In genomic region chr14:67477926-67478915, GRCh38 we compare ENCODE assay signal across 14 cellular contexts. TPM values are rescaled to one million over a fixed set of nuclear protein-coding genes. Genes with fewer than 3 reads are reported as not detected.
DNase-seq lines count a peak whose midpoint lies in the region; ATAC-seq and TF ChIP-seq lines count a peak whose summit lies in the region.
"Had no signal": no experiment of that assay in that cellular context is flagged by ENCODE, and none has a peak within 500 bp of the region (broad histone marks: within the 10 kb centered on the region; RNA-seq: fewer than 3 reads in every experiment).

No MANE protein-coding gene starts in this region.

- no peak overlapping the region for H3K14ac ChIP-seq in mesenchymal stem cell (ENCODE audit: low read length in 2 of 2)

- no peaks in the 10 kb centered on the region for H3K9me3 Mint-ChIP-seq in progenitor cell of endocrine pancreas (ENCODE audit: low read depth)

- no peak for TF ChIP-seq POLR2A in Peyer's patch (IDR thresholded peaks at IDR 0.05)

- peaks cover 0 to 10% (median 2%) of the 10 kb centered on the region in 4 donors for H3K4me1 ChIP-seq in Peyer's patch
- peaks cover 2% of the 10 kb centered on the region for H3K4me1 ChIP-seq in mesenchymal stem cell (ENCODE audit: control insufficient read depth, insufficient read depth, low read depth, low read length)

- no peak overlapping the region for H2BK120ac ChIP-seq in mesenchymal stem cell (ENCODE audit: low read depth, low read length)

- no peak overlapping the region for H4K8ac ChIP-seq in mesenchymal stem cell (ENCODE audit: low read length)

- ATAC-seq in SK-N-SH treated with all-trans-retinoic acid at 6 μM for 48 hours (no peak), GM21576 (IDR thresholded peaks at IDR 0.05; ENCODE audit: unreplicated experiment) (no peak)

- H3K36me3 ChIP-seq in Peyer's patch, result peaks cover 0 to 12% (median 0%) of the 10 kb centered on the region in 3 donors
- no peaks in the 10 kb centered on the region for H3K36me3 ChIP-seq in mesenchymal stem cell (ENCODE audit: control insufficient read depth in 1 of 2, insufficient read depth in 2 of 2, low read depth in 1 of 2, low read length in 2 of 2)

- no peaks in the 10 kb centered on the region for H3K79me1 ChIP-seq in mesenchymal stem cell (replicated peaks; ENCODE audit: low read length, poor library complexity, severe bottlenecking)

- no peak overlapping the region for H3K4ac ChIP-seq in mesenchymal stem cell (ENCODE audit: low read depth in 1 of 2, low read length in 2 of 2)

- no peaks in the 10 kb centered on the region for H3K36me3 Mint-ChIP-seq in progenitor cell of endocrine pancreas (ENCODE audit: insufficient read depth)

- H3K27ac ChIP-seq in Peyer's patch (peak overlapping the region in 3 of 4 donors; percentile 1 to 83 (median 57)), mesenchymal stem cell (ENCODE audit: low read length, poor library complexity, severe bottlenecking) (no peak overlapping the region)

- no peak overlapping the region for H3K4me2 ChIP-seq in mesenchymal stem cell (ENCODE audit: low read length, poor library complexity, severe bottlenecking)

- no peak overlapping the region for H3K18ac ChIP-seq in mesenchymal stem cell (ENCODE audit: low read depth in 1 of 2, low read length in 2 of 2)

- no peak overlapping the region for H4K91ac ChIP-seq in mesenchymal stem cell (ENCODE audit: low read length)

- H2AK5ac ChIP-seq in mesenchymal stem cell (ENCODE audit: low read length, severe bottlenecking), result peak overlapping the region; percentile 23

- H2AFZ ChIP-seq in mesenchymal stem cell (ENCODE audit: low read depth, low read length), result no peak overlapping the region

- TF ChIP-seq CTCF in Peyer's patch (IDR thresholded peaks at IDR 0.05) (no peak), progenitor cell of endocrine pancreas (IDR thresholded peaks at IDR 0.05; ENCODE audit: unreplicated experiment) (no peak)

- no peak overlapping the region for H2BK5ac ChIP-seq in mesenchymal stem cell (ENCODE audit: low read depth, low read length, poor library complexity, severe bottlenecking)

- H3K27ac Mint-ChIP-seq in progenitor cell of endocrine pancreas, result no peak overlapping the region

- no peak overlapping the region for H3K4me3 Mint-ChIP-seq in progenitor cell of endocrine pancreas (ENCODE audit: low read depth)

- peak; percentile 80 for DNase-seq in DMS 273 (lab: John Stamatoyannopoulos, UW; ENCODE audit: unreplicated experiment)
- peak; percentile 65 for DNase-seq in NCI-H1092 treated with DMSO at 0.1 percent for 48 hours (lab: John Stamatoyannopoulos, UW)
- DNase-seq in Peyer's patch, result no peak
- DNase-seq in mesenchymal stem cell, result no peak
- DNase-seq in stimulated activated CD4-positive, alpha-beta T cell treated with anti-CD3 and anti-CD28 coated beads, Interleukin-4, amount 100 ng/mL, for 24 hours, result no peak
- DNase-seq in progenitor cell of endocrine pancreas (ENCODE audit: low spot score, unreplicated experiment), result no peak
- DNase-seq: anterior cingulate cortex, C1 segment of cervical spinal cord, hypothalamus, mesendoderm, MV-4-11, T-helper 9 cell had no signal

- H2BK12ac ChIP-seq in mesenchymal stem cell (ENCODE audit: low read length in 2 of 2), result no peak overlapping the region

- H3K27me3 ChIP-seq in Peyer's patch (no peaks in the 10 kb centered on the region), mesenchymal stem cell (ENCODE audit: control insufficient read depth in 1 of 2, insufficient read depth in 1 of 2, low read length in 2 of 2) (peaks cover 0 to 23% of the 10 kb centered on the region in 2 experiments)

- no peaks in the 10 kb centered on the region for H3K4me1 Mint-ChIP-seq in progenitor cell of endocrine pancreas (ENCODE audit: low read depth)

- H3K23ac ChIP-seq in mesenchymal stem cell (ENCODE audit: low read length in 2 of 2), result no peak overlapping the region

- 81% methylated on average over 11 of the region's 12 CpGs for WGBS in mesenchymal stem cell

- H3K9ac ChIP-seq in mesenchymal stem cell (ENCODE audit: low read length), result no peak overlapping the region

- H2BK15ac ChIP-seq in mesenchymal stem cell (ENCODE audit: low read depth, poor library complexity, severe bottlenecking), result no peak overlapping the region

- H3K9me3 ChIP-seq in Peyer's patch (no peaks in the 10 kb centered on the region), mesenchymal stem cell (ENCODE audit: control insufficient read depth, low read length) (no peaks in the 10 kb centered on the region)

- H3K4me3 ChIP-seq in Peyer's patch, result no peak overlapping the region
- H3K4me3 ChIP-seq in mesenchymal stem cell (ENCODE audit: insufficient read depth in 1 of 2, low read depth in 1 of 2, low read length in 2 of 2), result no peak overlapping the region

- peaks cover 4% of the 10 kb centered on the region for H3K27me3 Mint-ChIP-seq in progenitor cell of endocrine pancreas

TF ChIP-seq in SK-N-SH treated with all-trans-retinoic acid at 6 μM for 48 hours, 23 proteins besides CTCF, POLR2A, EP300 and RAD21:
- TF ChIP-seq OSR1 (CRISPR knock-in tag; IDR thresholded peaks at IDR 0.05) (no peak), CREB5 (CRISPR knock-in tag; IDR thresholded peaks at IDR 0.05; ENCODE audit: low read depth) (no peak), SNAI2 (CRISPR knock-in tag; IDR thresholded peaks at IDR 0.05) (no peak)
TF ChIP-seq in SK-N-SH treated with all-trans-retinoic acid at 6 μM for 48 hours: peak in this region for 0.

RNA-seq across cellular contexts. Expression of gene TMEM229B, which starts 10.3 kb away (rescaled TPM):
- total RNA-seq in Peyer's patch, result 10 to 100 TPM in 3 of 4 donors, 1 to 10 TPM in 1; 8.3 to 39.7 (median 31.7) TPM
- 0.25 TPM for polyA plus RNA-seq in mesenchymal stem cell (2013, experiment 1 of 2)
- 0.40 TPM for polyA plus RNA-seq in mesenchymal stem cell (2013, experiment 2 of 2)
- 1.7 and 1.8 TPM in 2 replicates for total RNA-seq in progenitor cell of endocrine pancreas

RNA-seq across cellular contexts. Expression of gene PLEKHH1, which starts 54.9 kb away (rescaled TPM):
- 100 to 1,000 TPM in 2 of 4 donors, 10 to 100 TPM in 2; 68.5 to 142 (median 92.0) TPM for total RNA-seq in Peyer's patch
- 0.41 TPM for polyA plus RNA-seq in mesenchymal stem cell (2013, experiment 1 of 2)
- 0.44 TPM for polyA plus RNA-seq in mesenchymal stem cell (2013, experiment 2 of 2)
- 119 and 127 TPM in 2 replicates for total RNA-seq in progenitor cell of endocrine pancreas

Comparison
In these comparisons a context has a peak if more than half of its experiments do, and no peak if none do; other contexts are left out.
1. DNase-seq: peak in DMS 273 (single experiment) and NCI-H1092 treated with DMSO at 0.1 percent for 48 hours (single experiment); none in Peyer's patch (0 of 3), mesenchymal stem cell (single experiment), stimulated activated CD4-positive, alpha-beta T cell treated with anti-CD3 and anti-CD28 coated beads, Interleukin-4, amount 100 ng/mL, for 24 hours (single experiment) and progenitor cell of endocrine pancreas (single experiment).